10 cellular contexts compared by ENCODE assay signal in the genomic region with DNA sequence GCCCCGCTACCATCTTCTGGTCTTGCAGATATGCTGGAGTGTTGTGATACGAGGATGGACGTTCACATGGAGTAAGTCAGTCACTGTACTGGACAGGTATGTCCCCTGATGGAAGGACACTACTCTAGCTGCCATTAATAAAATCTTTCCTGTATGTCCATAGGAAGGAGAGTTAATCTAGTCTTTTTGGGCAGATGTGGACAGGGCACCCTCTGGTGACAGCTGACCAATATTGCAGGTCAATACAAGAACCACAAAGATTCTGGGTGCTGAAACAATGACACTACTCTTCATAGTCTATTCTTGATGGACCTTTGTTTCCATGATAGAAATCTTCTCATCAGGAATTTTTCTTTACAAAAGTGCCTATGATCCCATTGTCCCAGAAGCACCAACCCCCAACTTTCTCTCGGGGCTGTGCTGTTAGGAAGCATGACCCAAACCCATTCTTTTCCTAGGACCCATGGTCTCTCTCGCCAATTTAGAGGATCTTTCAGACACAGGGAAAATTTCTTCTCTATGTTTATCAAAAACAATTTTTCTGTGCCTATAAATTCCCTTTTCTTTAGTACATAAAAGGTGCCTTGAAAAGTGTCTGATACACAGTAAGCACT.
A peak's percentile ranks its signal among the peaks of the same experiment; 100 is the strongest.
DNase-seq lines count a peak whose midpoint lies in the region; ATAC-seq, FAIRE-seq and TF ChIP-seq lines count a peak whose summit lies in the region.
"Had no signal": no experiment of that assay in that cellular context is flagged by ENCODE, and none has a peak within 500 bp of the region (broad histone marks: within the 10 kb centered on the region; RNA-seq: fewer than 3 reads in every experiment).

No MANE protein-coding gene starts in this region.

- no peak overlapping the region for H3K27ac ChIP-seq in lower lobe of right lung

- H3K27ac Mint-ChIP-seq in activated naive CD4-positive, alpha-beta T cell treated with anti-CD3 and anti-CD28 coated beads, Interleukin-2, amount 50 U/mL, for 72 hours: no peak overlapping the region
- H3K27ac Mint-ChIP-seq: T-helper 1 cell treated with Interleukin-12 subunit alpha and Interleukin-12 subunit beta and Interleukin-4 antibody, amounts not matched to agents 30 μg/mL and 1 μg/mL, for 36 hours had no signal

- no peak overlapping the region for H3K4me3 ChIP-seq in adipocyte (ENCODE audit: low read length)
- H3K4me3 ChIP-seq in lower lobe of right lung: no peak overlapping the region

- peak; percentile 56 for DNase-seq in DMS 273 (lab: John Stamatoyannopoulos, UW; ENCODE audit: unreplicated experiment)
- DNase-seq in DMS 273 treated with DMSO at 0.1 percent for 48 hours (lab: John Stamatoyannopoulos, UW): no peak
- peak; percentile 10 for DNase-seq in HK-2 (ENCODE audit: unreplicated experiment)
- DNase-seq in adipocyte (ENCODE audit: low read depth): peak; percentile 37
- no peak for DNase-seq in lower lobe of right lung
- no peak for DNase-seq in activated naive CD4-positive, alpha-beta T cell treated with anti-CD3 and anti-CD28 coated beads, Interleukin-2, amount 50 U/mL, for 72 hours (ENCODE audit: low spot score in 2 of 2)
- DNase-seq in frontal cortex (ENCODE audit: low spot score in 2 of 2): no peak

- no peak for FAIRE-seq in frontal cortex (lab: Jason Lieb, UNC)
- FAIRE-seq: A204.1 had no signal

- ATAC-seq in lower lobe of right lung (peak in 1 of 2 donors; percentile 46), HG02763 (IDR thresholded peaks at IDR 0.05; ENCODE audit: unreplicated experiment) (no peak)
- no peak for ATAC-seq in activated naive CD4-positive, alpha-beta T cell treated with anti-CD3 and anti-CD28 coated beads, Interleukin-2, amount 50 U/mL, for 72 hours

- no peaks in the 10 kb centered on the region for H3K36me3 Mint-ChIP-seq in activated naive CD4-positive, alpha-beta T cell treated with anti-CD3 and anti-CD28 coated beads, Interleukin-2, amount 50 U/mL, for 72 hours

- no peak overlapping the region for H3K9ac ChIP-seq in adipocyte (ENCODE audit: low read length)

- H3K27me3 ChIP-seq in adipocyte (replicated peaks; ENCODE audit: control insufficient read depth, insufficient read depth, low read length): no peaks in the 10 kb centered on the region
- no peaks in the 10 kb centered on the region for H3K27me3 ChIP-seq in lower lobe of right lung (ENCODE audit: low read depth)

- H3K4me1 ChIP-seq in adipocyte (ENCODE audit: control insufficient read depth, insufficient read depth, low read length) (no peaks in the 10 kb centered on the region), lower lobe of right lung (no peaks in the 10 kb centered on the region)

- H3K9me3 ChIP-seq in adipocyte (ENCODE audit: control insufficient read depth, low read length) (no peaks in the 10 kb centered on the region), lower lobe of right lung (no peaks in the 10 kb centered on the region)

- no peaks in the 10 kb centered on the region for H3K9me3 Mint-ChIP-seq in activated naive CD4-positive, alpha-beta T cell treated with anti-CD3 and anti-CD28 coated beads, Interleukin-2, amount 50 U/mL, for 72 hours
- H3K9me3 Mint-ChIP-seq: T-helper 1 cell treated with Interleukin-12 subunit alpha and Interleukin-12 subunit beta and Interleukin-4 antibody, amounts not matched to agents 30 μg/mL and 1 μg/mL, for 36 hours had no signal

- intact Hi-C loops in lower lobe of right lung (cut with DNase I): no loop called here

- peak; percentile 46 for TF ChIP-seq CTCF in lower lobe of right lung (IDR thresholded peaks at IDR 0.05)

- H3K36me3 ChIP-seq in adipocyte (ENCODE audit: control insufficient read depth, insufficient read depth, low read length, severe bottlenecking) (no peaks in the 10 kb centered on the region), lower lobe of right lung (no peaks in the 10 kb centered on the region)

Comparison
In these comparisons a context has a peak if more than half of its experiments do, and no peak if none do; other contexts are left out.
1. DNase-seq: peak in DMS 273 (single experiment), HK-2 (single experiment) and adipocyte (single experiment); none in DMS 273 treated with DMSO at 0.1 percent for 48 hours (single experiment), lower lobe of right lung (single experiment), activated naive CD4-positive, alpha-beta T cell treated with anti-CD3 and anti-CD28 coated beads, Interleukin-2, amount 50 U/mL, for 72 hours (0 of 2) and frontal cortex (0 of 2).